ENCODE assay signal across 15 cellular contexts in genomic region chr17:50668025-50668837, GRCh38. TPM values are rescaled to one million over a fixed set of nuclear protein-coding genes. Genes with fewer than 3 reads are reported as not detected.
DNase-seq lines count a peak whose midpoint lies in the region; ATAC-seq and TF ChIP-seq lines count a peak whose summit lies in the region.
"Had no signal": no experiment of that assay in that cellular context is flagged by ENCODE, and none has a peak within 500 bp of the region (broad histone marks: within the 10 kb centered on the region; RNA-seq: fewer than 3 reads in every experiment).

No MANE protein-coding gene starts in this region.

- no peaks in the 10 kb centered on the region for H3K9me3 ChIP-seq in HUES64 (ENCODE audit: insufficient read depth, low read depth, low read length)
- H3K9me3 ChIP-seq: pancreas had no signal

- TF ChIP-seq CTCF in brain microvascular endothelial cell (IDR thresholded peaks at IDR 0.05; ENCODE audit: low read depth, low read length, missing control alignments), result no peak

- H3K27ac ChIP-seq in HUES64 (ENCODE audit: low read depth, low read length) (peak overlapping the region; percentile 52; the same call in 1 of the 2 replicates), brain microvascular endothelial cell (no peak overlapping the region)
- H3K27ac ChIP-seq: pancreas had no signal

- ATAC-seq in HG03354 (IDR thresholded peaks at IDR 0.05; ENCODE audit: poor library complexity, severe bottlenecking, unreplicated experiment), result no peak

- H3K27me3 ChIP-seq in HUES64 (ENCODE audit: insufficient read depth, low read length), result no peaks in the 10 kb centered on the region
- no peaks in the 10 kb centered on the region for H3K27me3 ChIP-seq in brain microvascular endothelial cell (replicated peaks)
- H3K27me3 ChIP-seq: pancreas had no signal

- WGBS in HUES64, result 50% methylated on average over 8 of the region's 8 CpGs

- in situ Hi-C loops in brain microvascular endothelial cell (cut with HindIII; ENCODE audit: low pct_ligation_motif_present, low sequenced_read_pairs), result no loop called here

- no peaks in the 10 kb centered on the region for H3K36me3 ChIP-seq in HUES64 (ENCODE audit: insufficient read depth, low read length)
- H3K36me3 ChIP-seq in brain microvascular endothelial cell (replicated peaks), result no peaks in the 10 kb centered on the region
- H3K36me3 ChIP-seq: pancreas had no signal

- H3K4me1 ChIP-seq in HUES64 (ENCODE audit: insufficient read depth, low read length), result peaks cover 7% of the 10 kb centered on the region; the same call in 1 of the 2 replicates

- peak overlapping the region; percentile 6; the same call in 1 of the 2 replicates for H3K4me3 ChIP-seq in HUES64 (ENCODE audit: low read length)
- no peak overlapping the region for H3K4me3 ChIP-seq in brain microvascular endothelial cell (ENCODE audit: low read depth, low read length)
- H3K4me3 ChIP-seq: pancreas had no signal

- 0 out of 2 replicates have a peak overlapping the region, but pooled peaks have one; percentile 46 for H3K9ac ChIP-seq in HUES64 (ENCODE audit: low read depth, low read length)

- DNase-seq in AG08395 (ENCODE audit: low spot score) (peak; percentile 60), brain microvascular endothelial cell (peak; percentile 15), lung microvascular endothelial cell (ENCODE audit: low read depth in 2 of 2) (peak; percentile 43 to 57), MV-4-11 (lab: John Stamatoyannopoulos, UW) (no peak)
- DNase-seq in activated T-cell treated with anti-CD3 and anti-CD28 coated beads, Interleukin-2, amount 50 U/mL, for 48 hours, result no peak
- DNase-seq in stimulated activated CD4-positive, alpha-beta T cell treated with anti-CD3 and anti-CD28 coated beads, Interleukin-4, amount 100 ng/mL, for 4 hours, result no peak
- DNase-seq: amniotic stem cell; immature natural killer cell; NCI-H1930; NK-92 treated with Interleukin-12 subunit alpha and Interleukin-12 subunit beta, amount 100 ng/mL, for 24 hours; stimulated activated CD4-positive, alpha-beta T cell treated with anti-CD3 and anti-CD28 coated beads, Interleukin-1b, Interleukin-23, amount 100 ng/mL, for 48 hours had no signal

RNA-seq across cellular contexts. Expression of gene ABCC3, which starts 33.5 kb away (rescaled TPM):
- polyA plus RNA-seq in HUES64 (2013, experiment 1 of 2), result 0.30 TPM
- polyA plus RNA-seq in HUES64 (2013, experiment 2 of 2), result 0.13 TPM
- total RNA-seq in lung microvascular endothelial cell, result 0.40 and 1.7 TPM in 2 replicates
- total RNA-seq: T-helper 2 cell treated with Interferon-gamma antibody and Interleukin-4, amounts not matched to agents 100 ng/mL and 5 ng/mL, for 36 hours had no signal

RNA-seq across cellular contexts. Expression of gene ANKRD40, which starts 39.5 kb away (rescaled TPM):
- 35.1 TPM for polyA plus RNA-seq in HUES64 (2013, experiment 1 of 2)
- polyA plus RNA-seq in HUES64 (2013, experiment 2 of 2), result 40.9 TPM
- total RNA-seq in lung microvascular endothelial cell, result 21.6 and 32.5 TPM in 2 replicates

RNA-seq across cellular contexts. Expression of gene LUC7L3, which starts 51.2 kb away (rescaled TPM):
- 127 TPM for polyA plus RNA-seq in HUES64 (2013, experiment 1 of 2)
- polyA plus RNA-seq in HUES64 (2013, experiment 2 of 2), result 136 TPM
- total RNA-seq in lung microvascular endothelial cell, result 11.3 and 17.1 TPM in 2 replicates

Comparison
In these comparisons a context has a peak if more than half of its experiments do, and no peak if none do; other contexts are left out.
1. DNase-seq: peak in AG08395 (single experiment), brain microvascular endothelial cell (single experiment) and lung microvascular endothelial cell (2 of 2); none in MV-4-11 (single experiment), activated T-cell treated with anti-CD3 and anti-CD28 coated beads, Interleukin-2, amount 50 U/mL, for 48 hours (0 of 2) and stimulated activated CD4-positive, alpha-beta T cell treated with anti-CD3 and anti-CD28 coated beads, Interleukin-4, amount 100 ng/mL, for 4 hours (0 of 2).